ENCODE assay signal across 26 cellular contexts in genomic region chrX:150942958-150943594, GRCh38. TPM values are rescaled to one million over a fixed set of nuclear protein-coding genes. Genes with fewer than 3 reads are reported as not detected.
A peak's percentile ranks its signal among the peaks of the same experiment; 100 is the strongest.
DNase-seq lines count a peak whose midpoint lies in the region; ATAC-seq and TF ChIP-seq lines count a peak whose summit lies in the region.
"Had no signal": no experiment of that assay in that cellular context is flagged by ENCODE, and none has a peak within 500 bp of the region (broad histone marks: within the 10 kb centered on the region; RNA-seq: fewer than 3 reads in every experiment).

No MANE protein-coding gene starts in this region.

- intact Hi-C loops in esophagus muscularis mucosa (cut with DNase I): no loop called here

- WGBS in esophagus muscularis mucosa: 66% methylated on average over 9 of the region's 9 CpGs

- no peak overlapping the region for H3K4me3 Mint-ChIP-seq in activated naive CD8-positive, alpha-beta T cell treated with anti-CD3 and anti-CD28 coated beads for 36 hours
- H3K4me3 Mint-ChIP-seq: CD14-positive monocyte; GM23338; memory B cell; nephron progenitor cell; stimulated activated memory B cell treated with anti-CD40 and anti-IgM and Interleukin-4, amounts not matched to agents 10 μg/mL and 1 μg/mL and 100 μg/mL, for 72 hours had no signal

- TF ChIP-seq POLR2A in esophagus muscularis mucosa (IDR thresholded peaks at IDR 0.05; ENCODE audit: low read depth): no peak

- no peak overlapping the region for H3K27ac Mint-ChIP-seq in activated naive CD8-positive, alpha-beta T cell treated with anti-CD3 and anti-CD28 coated beads for 36 hours
- H3K27ac Mint-ChIP-seq: activated T-helper 2 cell treated with anti-CD3 and anti-CD28 coated beads, Interferon-gamma antibody, Interleukin-2, Interleukin-4, amounts not matched to agents 10 μg/mL and 5 μg/mL and 100 μg/mL, durations not matched to agents 14 hours and 24 hours and 36 hours; CD14-positive monocyte; GM23338; memory B cell; nephron progenitor cell; stimulated activated memory B cell treated with anti-CD40 and anti-IgM and Interleukin-4, amounts not matched to agents 10 μg/mL and 1 μg/mL and 100 μg/mL, for 72 hours had no signal

- H3K27ac ChIP-seq in foreskin keratinocyte: no peak overlapping the region
- H3K27ac ChIP-seq in esophagus muscularis mucosa (replicated peaks in 1 of 4): no peak overlapping the region
- H3K27ac ChIP-seq: VCaP had no signal

- CTCF ChIA-PET in GM10248 (lab: Yijun Ruan, JAX): no interaction called here

- H3K27me3 Mint-ChIP-seq in activated naive CD8-positive, alpha-beta T cell treated with anti-CD3 and anti-CD28 coated beads for 36 hours: no peaks in the 10 kb centered on the region
- H3K27me3 Mint-ChIP-seq: stimulated activated memory B cell treated with anti-CD40 and anti-IgM and Interleukin-4, amounts not matched to agents 10 μg/mL and 1 μg/mL and 100 μg/mL, for 72 hours had no signal

- no peaks in the 10 kb centered on the region for H3K36me3 ChIP-seq in esophagus muscularis mucosa

- no peaks in the 10 kb centered on the region for H3K9me3 Mint-ChIP-seq in activated naive CD8-positive, alpha-beta T cell treated with anti-CD3 and anti-CD28 coated beads for 36 hours
- H3K9me3 Mint-ChIP-seq: activated naive CD4-positive, alpha-beta T cell treated with anti-CD3 and anti-CD28 coated beads, Interleukin-2, amount 50 U/mL, for 72 hours; activated T-helper 2 cell treated with anti-CD3 and anti-CD28 coated beads, Interferon-gamma antibody, Interleukin-2, Interleukin-4, amounts not matched to agents 10 μg/mL and 5 μg/mL and 100 μg/mL, durations not matched to agents 14 hours and 24 hours and 36 hours; CD14-positive monocyte; GM23338; memory B cell; stimulated activated memory B cell treated with anti-CD40 and anti-IgM and Interleukin-4, amounts not matched to agents 10 μg/mL and 1 μg/mL and 100 μg/mL, for 72 hours had no signal

- no peaks in the 10 kb centered on the region for H3K36me3 Mint-ChIP-seq in activated naive CD8-positive, alpha-beta T cell treated with anti-CD3 and anti-CD28 coated beads for 36 hours
- H3K36me3 Mint-ChIP-seq: activated naive CD4-positive, alpha-beta T cell treated with anti-CD3 and anti-CD28 coated beads, Interleukin-2, amount 50 U/mL, for 72 hours; CD14-positive monocyte; memory B cell; stimulated activated memory B cell treated with anti-CD40 and anti-IgM and Interleukin-4, amounts not matched to agents 10 μg/mL and 1 μg/mL and 100 μg/mL, for 72 hours had no signal

- DNase-seq in NCI-H146 (lab: John Stamatoyannopoulos, UW) (peak; percentile 33), NCI-H146 treated with DMSO at 0.1 percent for 48 hours (lab: John Stamatoyannopoulos, UW; ENCODE audit: unreplicated experiment) (no peak), NCI-H774 (lab: John Stamatoyannopoulos, UW) (peak; percentile 39), foreskin keratinocyte (no peak), esophagus muscularis mucosa (ENCODE audit: extremely low spot score) (no peak), GM10248 (ENCODE audit: extremely low spot score) (no peak)
- DNase-seq in activated naive CD8-positive, alpha-beta T cell treated with anti-CD3 and anti-CD28 coated beads for 36 hours: no peak
- DNase-seq: activated CD4-positive, alpha-beta T cell treated with anti-CD3 and anti-CD28 coated beads for 48 hours; activated CD8-positive, alpha-beta memory T cell treated with anti-CD3 and anti-CD28 coated beads for 24 hours; activated T-cell treated with anti-CD3 and anti-CD28 coated beads for 4 hours; DMS79; KG1; NCI-H1694 treated with DMSO at 0.1 percent for 48 hours; NCI-H2171; NCI-H526; nephron progenitor cell; SIG-M5 had no signal

- TF ChIP-seq EP300 in esophagus muscularis mucosa (IDR thresholded peaks at IDR 0.05): no peak

- H3K9me3 ChIP-seq in esophagus muscularis mucosa: no peaks in the 10 kb centered on the region

- H3K4me1 Mint-ChIP-seq in activated naive CD8-positive, alpha-beta T cell treated with anti-CD3 and anti-CD28 coated beads for 36 hours: no peaks in the 10 kb centered on the region
- H3K4me1 Mint-ChIP-seq: CD14-positive monocyte; memory B cell; stimulated activated memory B cell treated with anti-CD40 and anti-IgM and Interleukin-4, amounts not matched to agents 10 μg/mL and 1 μg/mL and 100 μg/mL, for 72 hours had no signal

- POLR2A ChIA-PET in GM10248 (lab: Yijun Ruan, JAX): no interaction called here

- ATAC-seq in foreskin keratinocyte: peak; percentile 26
- ATAC-seq in GM18868 (IDR thresholded peaks at IDR 0.05; ENCODE audit: unreplicated experiment): no peak
- ATAC-seq: activated naive CD4-positive, alpha-beta T cell treated with anti-CD3 and anti-CD28 coated beads, Interleukin-2, amount 50 U/mL, for 72 hours; GM23338; left lobe of liver; stimulated activated memory B cell treated with anti-CD40 and anti-IgM and Interleukin-4, amounts not matched to agents 10 μg/mL and 1 μg/mL and 100 μg/mL, for 72 hours had no signal

- H3K4me1 ChIP-seq in foreskin keratinocyte: no peaks in the 10 kb centered on the region
- no peaks in the 10 kb centered on the region for H3K4me1 ChIP-seq in esophagus muscularis mucosa

- H3K27me3 ChIP-seq in foreskin keratinocyte: no peaks in the 10 kb centered on the region
- H3K27me3 ChIP-seq in esophagus muscularis mucosa: no peaks in the 10 kb centered on the region

- no peak overlapping the region for H3K4me3 ChIP-seq in esophagus muscularis mucosa
- H3K4me3 ChIP-seq: GM23338 had no signal

- no peak for TF ChIP-seq CTCF in foreskin keratinocyte (conservative IDR thresholded peaks at IDR 0.05)
- no peak for TF ChIP-seq CTCF in esophagus muscularis mucosa (IDR thresholded peaks at IDR 0.05)
- no peak for TF ChIP-seq CTCF in GM10248 (IDR thresholded peaks at IDR 0.05; ENCODE audit: control extremely low read depth, extremely low read depth, low read depth, missing control alignments)

RNA-seq across cellular contexts. Expression of gene HMGB3, which starts 40.1 kb away (rescaled TPM):
- 140 and 141 TPM in 2 replicates for total RNA-seq in foreskin keratinocyte
- 145 and 151 TPM in 2 replicates for polyA plus RNA-seq in foreskin keratinocyte
- 10 to 100 TPM; 31.9 to 34.3 TPM for total RNA-seq in activated naive CD8-positive, alpha-beta T cell treated with anti-CD3 and anti-CD28 coated beads for 36 hours
- 1 to 10 TPM; 2.1 to 3.0 (median 2.7) TPM for total RNA-seq in esophagus muscularis mucosa

RNA-seq across cellular contexts. Expression of gene CD99L2, which starts 44.6 kb away (rescaled TPM):
- 11.2 and 12.1 TPM in 2 replicates for total RNA-seq in foreskin keratinocyte
- polyA plus RNA-seq in foreskin keratinocyte: 7.0 and 8.6 TPM in 2 replicates
- total RNA-seq in activated naive CD8-positive, alpha-beta T cell treated with anti-CD3 and anti-CD28 coated beads for 36 hours: 1 to 10 TPM; 8.0 to 9.1 TPM
- total RNA-seq in esophagus muscularis mucosa: 10 to 100 TPM; 61.0 to 91.5 (median 70.1) TPM

Comparison
In these comparisons a context has a peak if more than half of its experiments do, and no peak if none do; other contexts are left out.
1. DNase-seq: peak in NCI-H146 (single experiment) and NCI-H774 (single experiment); none in NCI-H146 treated with DMSO at 0.1 percent for 48 hours (single experiment), foreskin keratinocyte (0 of 2), activated naive CD8-positive, alpha-beta T cell treated with anti-CD3 and anti-CD28 coated beads for 36 hours (single experiment), esophagus muscularis mucosa (single experiment) and GM10248 (single experiment).
2. RNA of gene HMGB3, which starts 40.1 kb away (total RNA-seq): 140 to 141 TPM in foreskin keratinocyte and 31.9 to 34.3 TPM in activated naive CD8-positive, alpha-beta T cell treated with anti-CD3 and anti-CD28 coated beads for 36 hours; 2.1 to 3.0 TPM in esophagus muscularis mucosa; every median in the first group is over 4 times any median in the second.